7 cellular contexts compared by ENCODE assay signal in genomic region chr9:79706512-79706911, GRCh38.
"Had no signal": no experiment of that assay in that cellular context is flagged by ENCODE, and none has a peak within 500 bp of the region (broad histone marks: within the 10 kb centered on the region; RNA-seq: fewer than 3 reads in every experiment).

No MANE protein-coding gene starts in this region.

- H3K9ac ChIP-seq: GM23248 had no signal

- H3K9me3 ChIP-seq: HAP-1 had no signal

- FAIRE-seq: HTR-8/SVneo, K562 had no signal

- H3K4me3 ChIP-seq: GM23248, HAP-1, K562 had no signal

- H3K27ac ChIP-seq: GM23248 had no signal

- H2AFZ ChIP-seq: GM23248 had no signal

- ATAC-seq: HCT116, K562 had no signal

- H3K4me1 ChIP-seq: HAP-1 had no signal

- H3K36me3 ChIP-seq: HAP-1 had no signal

- DNase-seq: GM23248, GOT3, H7 had no signal
